In genomic region chr6:44073612-44074382, GRCh38 we compare ENCODE assay signal across 1 cellular context.
A peak's percentile ranks its signal among the peaks of the same experiment; 100 is the strongest.
TF ChIP-seq lines count a peak whose summit lies in the region.

No MANE protein-coding gene starts in this region.

TF ChIP-seq in K562, 482 proteins besides CTCF, POLR2A, EP300 and RAD21 (continued from another document and continues in another):
- TF ChIP-seq CREB3 (tag; conservative IDR thresholded peaks at IDR 0.05; ENCODE audit: low read depth) (peak; percentile 26; the same call in 1 of the 2 replicates), PCBP1 (IDR thresholded peaks at IDR 0.05; ENCODE audit: low read depth, low read length, poor library complexity, severe bottlenecking) (no peak), ZNF3 (CRISPR knock-in tag; IDR thresholded peaks at IDR 0.05) (no peak), LEF1 (IDR thresholded peaks at IDR 0.05) (no peak), NBN (IDR thresholded peaks at IDR 0.05; ENCODE audit: low read depth) (no peak), ZNF197 (CRISPR knock-in tag; IDR thresholded peaks at IDR 0.05; ENCODE audit: low read depth) (0 out of 2 replicates have a peak, but pooled peaks have one; percentile 77), SAP30 (IDR thresholded peaks at IDR 0.05; ENCODE audit: borderline replicate concordance, insufficient read depth, low read depth, low read length, poor library complexity, severe bottlenecking) (no peak), RCOR1 (IDR thresholded peaks at IDR 0.05; ENCODE audit: borderline replicate concordance in 1 of 2, low read depth in 2 of 2, low read length in 2 of 2) (no peak), SIX5 (IDR thresholded peaks at IDR 0.05; ENCODE audit: borderline replicate concordance in 1 of 2, insufficient read depth in 1 of 2, low read depth in 1 of 2, low read length in 2 of 2) (no peak), CC2D1A (IDR thresholded peaks at IDR 0.05) (no peak), SFPQ (IDR thresholded peaks at IDR 0.05; ENCODE audit: low read depth, low read length) (no peak), BACH1 (tag; IDR thresholded peaks at IDR 0.05) (no peak), KDM5B (IDR thresholded peaks at IDR 0.05; ENCODE audit: insufficient replicate concordance, low read depth, low read length) (peak; percentile 13), NFRKB (IDR thresholded peaks at IDR 0.05; ENCODE audit: low read depth) (peak; percentile 93), ZNF583 (CRISPR knock-in tag; IDR thresholded peaks at IDR 0.05) (peak; percentile 60; the same call in 1 of the 2 replicates), SNRNP70 (optimal IDR thresholded peaks at IDR 0.05; ENCODE audit: low read depth, low read length) (no peak), HMGXB4 (CRISPR knock-in tag; IDR thresholded peaks at IDR 0.05) (0 out of 2 replicates have a peak, but pooled peaks have one; percentile 37), ZNF436 (CRISPR knock-in tag; IDR thresholded peaks at IDR 0.05) (no peak), XRCC5 (IDR thresholded peaks at IDR 0.05; ENCODE audit: low read depth, low read length) (no peak), CBX1 (IDR thresholded peaks at IDR 0.05; ENCODE audit: low read depth) (no peak), ZNF76 (CRISPR knock-in tag; IDR thresholded peaks at IDR 0.05; ENCODE audit: borderline replicate concordance) (no peak), ZNF174 (CRISPR knock-in tag; IDR thresholded peaks at IDR 0.05) (no peak), ARID3B (CRISPR knock-in tag; IDR thresholded peaks at IDR 0.05; ENCODE audit: borderline replicate concordance) (peak; percentile 64; the same call in 1 of the 2 replicates), RBM25 (IDR thresholded peaks at IDR 0.05; ENCODE audit: low read depth, low read length, severe bottlenecking) (no peak), ARID2 (IDR thresholded peaks at IDR 0.05) (peak; percentile 10; the same call in 1 of the 2 replicates), E2F8 (IDR thresholded peaks at IDR 0.05; ENCODE audit: low read depth, partially characterized antibody) (no peak), ID3 (CRISPR knock-in tag; IDR thresholded peaks at IDR 0.05) (no peak), ID3 (tag; IDR thresholded peaks at IDR 0.05) (peak; percentile 94), PRPF4 (IDR thresholded peaks at IDR 0.05; ENCODE audit: insufficient read depth, low read depth, low read length, poor library complexity, severe bottlenecking) (no peak), GABPA (tag; conservative IDR thresholded peaks at IDR 0.05; ENCODE audit: low read depth) (no peak), ZNF354B (CRISPR knock-in tag; IDR thresholded peaks at IDR 0.05) (no peak), ASH1L (IDR thresholded peaks at IDR 0.05; ENCODE audit: borderline replicate concordance, low read depth, partially characterized antibody) (no peak), ZBTB12 (CRISPR knock-in tag; IDR thresholded peaks at IDR 0.05) (no peak), ZNF324 (CRISPR knock-in tag; IDR thresholded peaks at IDR 0.05) (no peak; the same call in 1 of the 2 replicates), TARDBP (IDR thresholded peaks at IDR 0.05) (no peak), RBM17 (IDR thresholded peaks at IDR 0.05; ENCODE audit: borderline replicate concordance, low read depth, low read length) (no peak), U2AF1 (optimal IDR thresholded peaks at IDR 0.05; ENCODE audit: low read depth, low read length) (no peak), SPI1 (IDR thresholded peaks at IDR 0.05; ENCODE audit: borderline replicate concordance, low read depth, low read length) (peak; percentile 60; the same call in 1 of the 2 replicates), TFAP4 (CRISPR knock-in tag; IDR thresholded peaks at IDR 0.05; ENCODE audit: borderline replicate concordance) (no peak; the same call in 1 of the 2 replicates), ATF3 (IDR thresholded peaks at IDR 0.05) (no peak), ATF3 (CRISPR knock-in tag; conservative IDR thresholded peaks at IDR 0.05) (no peak), CLOCK (CRISPR knock-in tag; IDR thresholded peaks at IDR 0.05; ENCODE audit: borderline replicate concordance) (no peak), E2F6 (IDR thresholded peaks at IDR 0.05; ENCODE audit: borderline replicate concordance in 1 of 2, extremely low read depth in 1 of 2, insufficient read depth in 1 of 2, insufficient read length in 1 of 2, low read depth in 1 of 2, low read length in 1 of 2, poor library complexity in 1 of 2, severe bottlenecking in 1 of 2) (peak in 1 of 2 experiments; percentile 9), PRMT5 (CRISPR knock-in tag; IDR thresholded peaks at IDR 0.05) (no peak), CTBP1 (IDR thresholded peaks at IDR 0.05; ENCODE audit: borderline replicate concordance) (no peak; the same call in 1 of the 2 replicates), HLTF (IDR thresholded peaks at IDR 0.05) (no peak), ETV5 (CRISPR knock-in tag; IDR thresholded peaks at IDR 0.05; ENCODE audit: low read depth) (no peak), MCM3 (IDR thresholded peaks at IDR 0.05) (no peak)
